18 cellular contexts compared by ENCODE assay signal in the genomic region with DNA sequence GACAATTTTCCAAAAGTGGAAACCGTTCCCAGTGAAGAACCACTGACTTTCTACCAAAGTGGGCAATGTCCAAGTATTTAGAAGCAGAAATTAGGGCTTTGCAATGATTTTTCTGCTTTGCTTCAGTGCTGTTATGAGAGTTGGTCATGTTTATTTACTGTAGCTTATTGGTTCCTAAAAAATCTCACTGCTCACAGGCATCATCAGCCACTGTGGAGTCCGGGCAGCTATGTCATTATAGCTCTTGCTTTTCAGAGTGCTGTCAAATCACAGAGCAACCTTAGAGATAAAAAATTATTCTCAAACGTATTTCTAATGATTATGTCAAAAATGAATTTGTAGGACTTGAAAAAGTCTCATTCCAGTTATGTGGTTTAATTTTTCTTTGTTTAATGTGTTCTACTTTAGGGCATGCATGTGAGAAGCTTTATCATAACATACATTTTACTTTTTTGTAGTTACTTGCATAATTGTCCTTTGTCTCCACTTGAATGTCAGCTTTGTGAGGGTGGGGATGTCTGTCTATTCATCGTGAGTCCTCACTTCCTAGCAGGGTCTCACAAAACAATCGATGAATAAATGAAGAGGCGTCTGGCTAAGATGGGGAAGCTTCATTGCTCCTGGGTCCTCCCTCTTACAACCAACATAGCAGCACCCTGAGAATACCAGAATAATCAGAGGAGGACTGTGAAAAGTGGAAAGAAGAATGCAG.
A peak's percentile ranks its signal among the peaks of the same experiment; 100 is the strongest.
DNase-seq lines count a peak whose midpoint lies in the region; ATAC-seq and TF ChIP-seq lines count a peak whose summit lies in the region.
"Had no signal": no experiment of that assay in that cellular context is flagged by ENCODE, and none has a peak within 500 bp of the region (broad histone marks: within the 10 kb centered on the region; RNA-seq: fewer than 3 reads in every experiment).

No MANE protein-coding gene starts in this region.

- WGBS in mesodermal cell (ENCODE audit: insufficient coverage in 2 of 2), 2 experiments: 83 to 100% methylated on average over 1 of the region's 6 CpGs
- 46 to 52% methylated on average over 6 of the region's 6 CpGs for WGBS in tibial nerve, 2 donors

- no peaks in the 10 kb centered on the region for H3K36me3 Mint-ChIP-seq in stimulated activated effector memory CD8-positive, alpha-beta T cell treated with anti-CD3 and anti-CD28 coated beads, Interleukin-12 subunit alpha, Interleukin-12 subunit beta, amount 100 ng/mL, for 72 hours

- peak overlapping the region; percentile 47 for H3K27ac ChIP-seq in left ventricle myocardium inferior (replicated peaks)
- H3K27ac ChIP-seq in fibroblast of lung (ENCODE audit: insufficient read depth, low read length): no peak overlapping the region
- peak overlapping the region; percentile 29 for H3K27ac ChIP-seq in mesodermal cell (ENCODE audit: low read depth, low read length, severe bottlenecking)
- peak overlapping the region in 3 of 4 donors; percentile 11 to 52 (median 40) for H3K27ac ChIP-seq in tibial nerve
- H3K27ac ChIP-seq in gastrocnemius medialis: no peak overlapping the region

- no peak overlapping the region for H3K27ac Mint-ChIP-seq in stimulated activated effector memory CD8-positive, alpha-beta T cell treated with anti-CD3 and anti-CD28 coated beads, Interleukin-12 subunit alpha, Interleukin-12 subunit beta, amount 100 ng/mL, for 72 hours
- H3K27ac Mint-ChIP-seq: CD4-positive, alpha-beta T cell; H9 had no signal

- H3K4me3 ChIP-seq in left ventricle myocardium inferior: no peak overlapping the region
- H3K4me3 ChIP-seq in fibroblast of lung (replicated peaks in 1 of 4; ENCODE audit: control extremely low read depth in 1 of 4, insufficient read depth in 1 of 4, low read depth in 3 of 4, low read length in 4 of 4): no peak overlapping the region
- H3K4me3 ChIP-seq in mesodermal cell (ENCODE audit: extremely low read depth, insufficient read depth, low read length, poor library complexity, severe bottlenecking): no peak overlapping the region
- H3K4me3 ChIP-seq in tibial nerve: no peak overlapping the region
- no peak overlapping the region for H3K4me3 ChIP-seq in gastrocnemius medialis
- H3K4me3 ChIP-seq: K562 had no signal

- TF ChIP-seq CTCF in left ventricle myocardium inferior (IDR thresholded peaks at IDR 0.05; ENCODE audit: borderline replicate concordance) (no peak), fibroblast of lung (conservative IDR thresholded peaks at IDR 0.05 in 1 of 2, IDR thresholded peaks at IDR 0.05 in 1 of 2; ENCODE audit: low read depth in 1 of 2, low read length in 2 of 2) (no peak), tibial nerve (IDR thresholded peaks at IDR 0.05) (no peak), gastrocnemius medialis (IDR thresholded peaks at IDR 0.05 in 4 of 5, conservative IDR thresholded peaks at IDR 0.05 in 1 of 5) (no peak)

- ATAC-seq in gastrocnemius medialis (no peak), HG02763 (IDR thresholded peaks at IDR 0.05; ENCODE audit: unreplicated experiment) (no peak)
- no peak for ATAC-seq in stimulated activated effector memory CD8-positive, alpha-beta T cell treated with anti-CD3 and anti-CD28 coated beads, Interleukin-12 subunit alpha, Interleukin-12 subunit beta, amount 100 ng/mL, for 72 hours
- ATAC-seq: K562 had no signal

- no peak for TF ChIP-seq POLR2A in tibial nerve (IDR thresholded peaks at IDR 0.05)
- TF ChIP-seq POLR2A in gastrocnemius medialis (IDR thresholded peaks at IDR 0.05): no peak

- no peaks in the 10 kb centered on the region for H4K20me1 ChIP-seq in fibroblast of lung (ENCODE audit: control insufficient read depth, extremely low read depth, insufficient read depth, low read length)

- peak overlapping the region; percentile 8 for H3K4me2 ChIP-seq in fibroblast of lung (ENCODE audit: extremely low read depth, insufficient read depth, low read length)

- H3K9me3 Mint-ChIP-seq in stimulated activated effector memory CD8-positive, alpha-beta T cell treated with anti-CD3 and anti-CD28 coated beads, Interleukin-12 subunit alpha, Interleukin-12 subunit beta, amount 100 ng/mL, for 72 hours: no peaks in the 10 kb centered on the region
- H3K9me3 Mint-ChIP-seq: CD4-positive, alpha-beta T cell; H9 had no signal

- H3K9me3 ChIP-seq in left ventricle myocardium inferior (replicated peaks): no peaks in the 10 kb centered on the region
- no peaks in the 10 kb centered on the region for H3K9me3 ChIP-seq in fibroblast of lung (ENCODE audit: control insufficient read depth, insufficient read depth, low read depth, low read length)
- no peaks in the 10 kb centered on the region for H3K9me3 ChIP-seq in mesodermal cell (ENCODE audit: control insufficient read depth, low read length)
- H3K9me3 ChIP-seq in tibial nerve: no peaks in the 10 kb centered on the region
- no peaks in the 10 kb centered on the region for H3K9me3 ChIP-seq in gastrocnemius medialis

- no peak overlapping the region for H2AFZ ChIP-seq in fibroblast of lung (ENCODE audit: low read length)

- H3K36me3 ChIP-seq in left ventricle myocardium inferior: no peaks in the 10 kb centered on the region
- H3K36me3 ChIP-seq in fibroblast of lung (ENCODE audit: control insufficient read depth, insufficient read depth, low read length): peaks cover 1% of the 10 kb centered on the region
- H3K36me3 ChIP-seq in mesodermal cell (ENCODE audit: control insufficient read depth, insufficient read depth, low read length): no peaks in the 10 kb centered on the region
- H3K36me3 ChIP-seq in tibial nerve: no peaks in the 10 kb centered on the region
- H3K36me3 ChIP-seq in gastrocnemius medialis: no peaks in the 10 kb centered on the region

- H3K79me2 ChIP-seq in fibroblast of lung (ENCODE audit: control insufficient read depth, insufficient read depth, low read length): peaks cover 2% of the 10 kb centered on the region

- in situ Hi-C loops in gastrocnemius medialis (cut with MboI; ENCODE audit: low sequenced_read_pairs in 4 of 4): no loop called here

- no peak for TF ChIP-seq EP300 in tibial nerve (IDR thresholded peaks at IDR 0.05)

- peaks cover 62% of the 10 kb centered on the region for H3K4me1 ChIP-seq in left ventricle myocardium inferior
- peaks cover 5% of the 10 kb centered on the region for H3K4me1 ChIP-seq in fibroblast of lung (ENCODE audit: control insufficient read depth, extremely low read depth, insufficient read depth, low read length)
- no peaks in the 10 kb centered on the region for H3K4me1 ChIP-seq in mesodermal cell (ENCODE audit: control insufficient read depth, insufficient read depth, low read length, poor library complexity, severe bottlenecking)
- peaks cover 0 to 35% (median 0%) of the 10 kb centered on the region in 4 donors for H3K4me1 ChIP-seq in tibial nerve
- H3K4me1 ChIP-seq in gastrocnemius medialis: no peaks in the 10 kb centered on the region

- H3K4me1 Mint-ChIP-seq in stimulated activated effector memory CD8-positive, alpha-beta T cell treated with anti-CD3 and anti-CD28 coated beads, Interleukin-12 subunit alpha, Interleukin-12 subunit beta, amount 100 ng/mL, for 72 hours: no peaks in the 10 kb centered on the region
- H3K4me1 Mint-ChIP-seq: H9 had no signal

- H3K4me3 Mint-ChIP-seq in stimulated activated effector memory CD8-positive, alpha-beta T cell treated with anti-CD3 and anti-CD28 coated beads, Interleukin-12 subunit alpha, Interleukin-12 subunit beta, amount 100 ng/mL, for 72 hours: no peak overlapping the region
- H3K4me3 Mint-ChIP-seq: CD4-positive, alpha-beta T cell; H9 had no signal

- intact Hi-C loops in left ventricle myocardium inferior (cut with micrococcal nuclease): no loop called here
- intact Hi-C loops in cardiac septum (cut with DNase I): no loop called here
- intact Hi-C loops in gastrocnemius medialis (cut with DNase I; ENCODE audit: low total_unique reads): no loop called here

- H3K27me3 ChIP-seq in left ventricle myocardium inferior (ENCODE audit: low read depth): no peaks in the 10 kb centered on the region
- H3K27me3 ChIP-seq in fibroblast of lung (ENCODE audit: control insufficient read depth, insufficient read depth, low read length): no peaks in the 10 kb centered on the region
- H3K27me3 ChIP-seq in tibial nerve: no peaks in the 10 kb centered on the region
- H3K27me3 ChIP-seq in gastrocnemius medialis: no peaks in the 10 kb centered on the region

- no peak overlapping the region for H3K9ac ChIP-seq in fibroblast of lung (ENCODE audit: insufficient read depth, low read length)

- DNase-seq in left ventricle myocardium inferior: no peak
- DNase-seq in cardiac septum (ENCODE audit: low spot score): no peak
- no peak for DNase-seq in fibroblast of lung (ENCODE audit: low read depth in 2 of 2)
- DNase-seq in tibial nerve (ENCODE audit: low spot score in 2 of 2): no peak
- no peak for DNase-seq in gastrocnemius medialis
- DNase-seq in stimulated activated effector memory CD8-positive, alpha-beta T cell treated with anti-CD3 and anti-CD28 coated beads, Interleukin-12 subunit alpha, Interleukin-12 subunit beta, amount 100 ng/mL, for 72 hours (ENCODE audit: low spot score in 2 of 2): no peak
- DNase-seq: CD4-positive, alpha-beta T cell; DMS153; GDM1; H9; NCI-H1105 treated with DMSO at 0.1 percent for 48 hours; NCI-H1694; NCI-H2227 treated with DMSO at 0.1 percent for 48 hours; NCI-H524 treated with DMSO at 0.1 percent for 48 hours; RPMI8226 had no signal

Comparison
In these comparisons a context has a peak if more than half of its experiments do, and no peak if none do; other contexts are left out.
1. H3K27ac ChIP-seq: peak in left ventricle myocardium inferior (single experiment), mesodermal cell (single experiment) and tibial nerve (3 of 4); none in fibroblast of lung (single experiment) and gastrocnemius medialis (0 of 4).